10 cellular contexts compared by ENCODE assay signal in the genomic region with DNA sequence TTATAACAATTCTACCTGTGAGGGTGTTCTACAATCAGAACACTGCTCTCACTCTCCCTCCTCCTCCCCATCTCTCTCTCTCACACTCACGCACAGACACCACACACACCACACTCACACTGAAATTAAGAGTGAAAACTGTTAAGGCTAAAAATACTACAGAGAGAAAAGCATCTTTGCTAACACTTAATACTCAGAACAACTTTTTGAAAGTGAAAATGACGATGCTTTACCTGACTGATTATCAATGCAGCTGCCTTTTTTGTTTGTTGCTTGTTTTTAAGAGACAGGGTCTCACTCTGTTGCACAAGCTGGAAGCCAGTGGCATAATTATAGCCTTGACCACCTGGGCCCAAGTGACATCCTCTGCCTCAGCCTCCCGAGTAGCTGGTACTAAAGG.
A peak's percentile ranks its signal among the peaks of the same experiment; 100 is the strongest.
DNase-seq lines count a peak whose midpoint lies in the region; ATAC-seq and TF ChIP-seq lines count a peak whose summit lies in the region.
"Had no signal": no experiment of that assay in that cellular context is flagged by ENCODE, and none has a peak within 500 bp of the region (broad histone marks: within the 10 kb centered on the region; RNA-seq: fewer than 3 reads in every experiment).

No MANE protein-coding gene starts in this region.

- no peaks in the 10 kb centered on the region for H3K9me3 ChIP-seq in SJSA1 (replicated peaks)

- DNase-seq in GM10266 (ENCODE audit: extremely low spot score) = peak; percentile 23
- no peak for DNase-seq in SJSA1 (ENCODE audit: low read depth in 1 of 2, low spot score in 2 of 2)
- DNase-seq in stimulated activated CD8-positive, alpha-beta memory T cell treated with anti-CD3 and anti-CD28 coated beads, Interleukin-4, amount 100 ng/mL, for 48 hours = no peak
- DNase-seq in NCI-H226 = no peak
- DNase-seq in NCI-H2196 (lab: John Stamatoyannopoulos, UW; ENCODE audit: unreplicated experiment) = no peak
- DNase-seq in Right ventricle myocardium superior = no peak
- DNase-seq: activated B cell treated with CpG ODN at 0.5 μM for 24 hours, NCI-H446 had no signal

- ATAC-seq in GM19467 (IDR thresholded peaks at IDR 0.05; ENCODE audit: unreplicated experiment) = peak; percentile 53
- ATAC-seq in HG03039 (IDR thresholded peaks at IDR 0.05; ENCODE audit: unreplicated experiment) = peak; percentile 52
- no peak for ATAC-seq in Right ventricle myocardium superior (ENCODE audit: poor library complexity)

- intact Hi-C loops in Right ventricle myocardium superior (cut with DNase I) = no loop called here

- H3K36me3 ChIP-seq in SJSA1 = no peaks in the 10 kb centered on the region; the same call in 1 of the 2 replicates

- H3K27me3 ChIP-seq in SJSA1 (replicated peaks) = no peaks in the 10 kb centered on the region

- TF ChIP-seq CTCF in GM10266 (IDR thresholded peaks at IDR 0.05; ENCODE audit: control insufficient read depth, insufficient read depth, low read depth, missing control alignments) = no peak

- peaks cover 36% of the 10 kb centered on the region for H3K4me1 ChIP-seq in SJSA1 (replicated peaks)

- H3K27ac ChIP-seq in SJSA1 = peak overlapping the region; percentile 91

- H3K4me3 ChIP-seq in SJSA1 = no peak overlapping the region
